Comparison of ENCODE assay signal across 25 cellular contexts in the genomic region with DNA sequence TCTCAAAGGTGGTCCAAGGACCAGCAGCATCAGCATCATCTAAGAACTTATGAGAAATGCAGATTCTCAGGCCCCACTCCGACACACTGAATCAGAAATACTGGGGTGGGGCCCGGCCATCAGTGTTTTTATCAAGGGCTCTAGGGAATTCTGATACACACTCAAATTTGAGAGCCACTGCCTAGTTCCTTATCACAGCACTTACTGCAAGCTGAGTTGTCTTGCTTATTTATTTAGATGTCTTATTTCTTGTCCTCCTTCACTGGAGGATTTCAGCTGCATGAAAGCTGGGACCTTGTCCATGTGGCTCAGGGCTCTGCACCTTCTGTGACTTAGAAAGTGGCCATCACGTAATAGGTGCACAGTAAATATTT.
DNase-seq lines count a peak whose midpoint lies in the region; ATAC-seq, FAIRE-seq and TF ChIP-seq lines count a peak whose summit lies in the region.
"Had no signal": no experiment of that assay in that cellular context is flagged by ENCODE, and none has a peak within 500 bp of the region (broad histone marks: within the 10 kb centered on the region; RNA-seq: fewer than 3 reads in every experiment).

No MANE protein-coding gene starts in this region.

- H4K20me1 ChIP-seq in HCT116 (ENCODE audit: insufficient read depth), result no peaks in the 10 kb centered on the region

- H3K27ac ChIP-seq in HCT116 (ENCODE audit: low read depth, low read length), result no peak overlapping the region
- H3K27ac ChIP-seq in adrenal gland, result peak overlapping the region in 3 of 5 donors; percentile 35 to 72 (median 39)
- peak overlapping the region; percentile 67 for H3K27ac ChIP-seq in foreskin keratinocyte
- H3K27ac ChIP-seq in pancreas, result peak overlapping the region; percentile 3 to 70 (median 50)
- no peak overlapping the region for H3K27ac ChIP-seq in upper lobe of right lung
- H3K27ac ChIP-seq: A549, HL-60, SK-N-MC had no signal

- 53 to 83% (median 64%) methylated on average over 3 of the region's 3 CpGs for WGBS in adrenal gland, 4 donors
- 79 to 83% methylated on average over 3 of the region's 3 CpGs for WGBS in pancreas, 2 donors

- no peaks in the 10 kb centered on the region for H3K9me3 ChIP-seq in HCT116 (ENCODE audit: control insufficient read depth in 1 of 2, insufficient read depth in 1 of 2, low read depth in 1 of 2, low read length in 2 of 2)
- H3K9me3 ChIP-seq in adrenal gland (replicated peaks in 1 of 3), result no peaks in the 10 kb centered on the region
- no peaks in the 10 kb centered on the region for H3K9me3 ChIP-seq in pancreas
- no peaks in the 10 kb centered on the region for H3K9me3 ChIP-seq in upper lobe of right lung
- H3K9me3 ChIP-seq: A549 had no signal

- RAD21 ChIA-PET in HCT116 (lab: Charles Lee; ENCODE audit: low non-redundant PET in 1 of 2, low total read pairs in 2 of 2, uncharacterized antibody in 2 of 2, unreplicated experiment in 2 of 2), result no interaction called here

- H3K27me3 ChIP-seq in HCT116 (ENCODE audit: insufficient read depth, low read length) (no peaks in the 10 kb centered on the region), adrenal gland (no peaks in the 10 kb centered on the region), foreskin keratinocyte (no peaks in the 10 kb centered on the region), pancreas (no peaks in the 10 kb centered on the region), upper lobe of right lung (no peaks in the 10 kb centered on the region)

- ATAC-seq in HCT116 (no peak), foreskin keratinocyte (no peak), pancreas (no peak), HG03565 (IDR thresholded peaks at IDR 0.05; ENCODE audit: unreplicated experiment) (no peak), GM18517 (IDR thresholded peaks at IDR 0.05; ENCODE audit: unreplicated experiment) (no peak), GM21529 (IDR thresholded peaks at IDR 0.05; ENCODE audit: unreplicated experiment) (no peak), upper lobe of right lung (no peak)
- ATAC-seq: A549 had no signal

- POLR2A ChIA-PET in HCT116 (lab: Charles Lee), result no interaction called here

- H3K4me1 ChIP-seq in HCT116 (ENCODE audit: control insufficient read depth in 1 of 2, insufficient read depth in 2 of 2, low read length in 2 of 2) (peaks cover 7 to 31% of the 10 kb centered on the region in 2 experiments; a peak in 3 of 4 replicates), adrenal gland (replicated peaks in 1 of 2) (peaks cover 7 to 15% of the 10 kb centered on the region in 2 donors), foreskin keratinocyte (peaks cover 17% of the 10 kb centered on the region), pancreas (peaks cover 5 to 17% (median 12%) of the 10 kb centered on the region in 3 donors), upper lobe of right lung (no peaks in the 10 kb centered on the region)

- intact Hi-C loops in HCT116 (cut with micrococcal nuclease), result no loop called here
- intact Hi-C loops in adrenal gland (cut with DNase I), result no loop called here
- intact Hi-C loops in pancreas (cut with DNase I), result no loop called here
- intact Hi-C loops in upper lobe of right lung (cut with DNase I), result no loop called here

- H3K9me2 ChIP-seq in HCT116 (ENCODE audit: insufficient read depth), result no peaks in the 10 kb centered on the region

- H3K79me2 ChIP-seq in HCT116 (ENCODE audit: insufficient read depth, low read length), result no peaks in the 10 kb centered on the region

- no peak for FAIRE-seq in pancreas (lab: Jason Lieb, UNC)
- FAIRE-seq: A549, GM12891, RCC 7860 had no signal

- H2AFZ ChIP-seq in HCT116 (ENCODE audit: low read depth, low read length, poor library complexity, severe bottlenecking), result no peak overlapping the region

- CTCF ChIA-PET in HCT116 (lab: Charles Lee), result no interaction called here

- H3K4me3 ChIP-seq in HCT116 (replicated peaks in 1 of 2; ENCODE audit: low read depth in 1 of 2, low read length in 2 of 2) (no peak overlapping the region), adrenal gland (no peak overlapping the region), pancreas (no peak overlapping the region), upper lobe of right lung (no peak overlapping the region)
- H3K4me3 ChIP-seq: A549, SK-N-MC had no signal

- TF ChIP-seq RAD21 in HCT116 (IDR thresholded peaks at IDR 0.05; ENCODE audit: low read depth), result no peak

- TF ChIP-seq POLR2A in HCT116 (IDR thresholded peaks at IDR 0.05; ENCODE audit: borderline replicate concordance, extremely low read depth, insufficient read depth, insufficient read length) (no peak), adrenal gland (IDR thresholded peaks at IDR 0.05) (no peak)

- DNase-seq in HCT116 (ENCODE audit: low read depth, low spot score), result no peak
- no peak for DNase-seq in adrenal gland
- DNase-seq in foreskin keratinocyte, result no peak
- no peak for DNase-seq in pancreas
- no peak for DNase-seq in upper lobe of right lung
- DNase-seq: AML-193; C1 segment of cervical spinal cord; CD4-positive, alpha-beta memory T cell; DMS79 treated with DMSO at 0.1 percent for 48 hours; GF-D8; NCI-H1048; NCI-H1417 treated with DMSO at 0.1 percent for 48 hours; NCI-H1694 treated with DMSO at 0.1 percent for 48 hours; NCI-H2081; NCI-H2171; NCI-H524; SIG-M5 had no signal

- H3K4me2 ChIP-seq in HCT116 (ENCODE audit: low read length), result peak overlapping the region; percentile 63; the same call in 1 of the 2 replicates
- H3K4me2 ChIP-seq: A549 had no signal

- BruUV-seq in HCT116 (replicated peaks; lab: Mats Ljungman, UMichigan), result no TSS peak

- no peaks in the 10 kb centered on the region for H3K36me3 ChIP-seq in HCT116 (ENCODE audit: control insufficient read depth in 1 of 2, insufficient read depth in 2 of 2, low read length in 2 of 2)
- no peaks in the 10 kb centered on the region for H3K36me3 ChIP-seq in adrenal gland (replicated peaks in 1 of 2)
- no peaks in the 10 kb centered on the region for H3K36me3 ChIP-seq in pancreas
- no peaks in the 10 kb centered on the region for H3K36me3 ChIP-seq in upper lobe of right lung

- TF ChIP-seq CTCF in HCT116 (IDR thresholded peaks at IDR 0.05 in 2 of 3, conservative IDR thresholded peaks at IDR 0.05 in 1 of 3; ENCODE audit: borderline replicate concordance in 1 of 3, insufficient read depth in 1 of 3, low read depth in 2 of 3, low read length in 2 of 3), result no peak
- no peak for TF ChIP-seq CTCF in adrenal gland (IDR thresholded peaks at IDR 0.05)
- no peak for TF ChIP-seq CTCF in foreskin keratinocyte (conservative IDR thresholded peaks at IDR 0.05)
- TF ChIP-seq CTCF in pancreas (IDR thresholded peaks at IDR 0.05), result no peak
- TF ChIP-seq CTCF in upper lobe of right lung (IDR thresholded peaks at IDR 0.05), result no peak

- H3K9ac ChIP-seq in HCT116 (ENCODE audit: low read length), result no peak overlapping the region

TF ChIP-seq in HCT116, 20 proteins besides CTCF, POLR2A, EP300 and RAD21:
- TF ChIP-seq JUND (IDR thresholded peaks at IDR 0.05) (no peak), EZH2phosphoT487 (IDR thresholded peaks at IDR 0.05; ENCODE audit: borderline replicate concordance) (no peak), ZNF274 (IDR thresholded peaks at IDR 0.05; ENCODE audit: low read depth, low read length) (no peak), CEBPB (IDR thresholded peaks at IDR 0.05; ENCODE audit: low read depth) (no peak)

Comparison
In these comparisons a context has a peak if more than half of its experiments do, and no peak if none do; other contexts are left out.
1. H3K27ac ChIP-seq: peak in adrenal gland (3 of 5), foreskin keratinocyte (single experiment) and pancreas (4 of 4); none in HCT116 (single experiment) and upper lobe of right lung (single experiment).